Comparison of ENCODE assay signal across 10 cellular contexts in genomic region chr17:80743181-80743771, GRCh38.
A peak's percentile ranks its signal among the peaks of the same experiment; 100 is the strongest.
DNase-seq lines count a peak whose midpoint lies in the region; ATAC-seq and TF ChIP-seq lines count a peak whose summit lies in the region.
"Had no signal": no experiment of that assay in that cellular context is flagged by ENCODE, and none has a peak within 500 bp of the region (broad histone marks: within the 10 kb centered on the region; RNA-seq: fewer than 3 reads in every experiment).

No MANE protein-coding gene starts in this region.

- H3K4me3 ChIP-seq in DOHH2 (ENCODE audit: low read length) (peak overlapping the region; percentile 54), H7 (ENCODE audit: insufficient read depth, low read depth, low read length) (no peak overlapping the region)
- H3K4me3 ChIP-seq: breast epithelium had no signal

- no peaks in the 10 kb centered on the region for H3K27me3 Mint-ChIP-seq in T-helper 2 cell treated with Interferon-gamma antibody and Interleukin-4, amounts not matched to agents 5 μg/mL and 100 μg/mL, for 36 hours (ENCODE audit: low read depth)
- no peaks in the 10 kb centered on the region for H3K27me3 Mint-ChIP-seq in mesothelial cell of epicardium (ENCODE audit: low read depth)
- H3K27me3 Mint-ChIP-seq in chondrocyte (ENCODE audit: low read depth) = no peaks in the 10 kb centered on the region

- H3K27ac Mint-ChIP-seq in T-helper 2 cell treated with Interferon-gamma antibody and Interleukin-4, amounts not matched to agents 5 μg/mL and 100 μg/mL, for 36 hours = peak overlapping the region; percentile 84
- H3K27ac Mint-ChIP-seq in mesothelial cell of epicardium (no peak overlapping the region), chondrocyte (ENCODE audit: unreplicated experiment) (no peak overlapping the region)

- peaks cover 5% of the 10 kb centered on the region; the same call in 1 of the 2 replicates for H3K9me3 ChIP-seq in DOHH2 (ENCODE audit: control insufficient read depth, insufficient read depth, low read length)
- H3K9me3 ChIP-seq: breast epithelium had no signal

- ATAC-seq in GM18520 (IDR thresholded peaks at IDR 0.05; ENCODE audit: unreplicated experiment) = no peak

- TF ChIP-seq CTCF in DOHH2 (IDR thresholded peaks at IDR 0.05; ENCODE audit: low read depth, low read length, poor library complexity, severe bottlenecking) = no peak
- TF ChIP-seq CTCF in mesothelial cell of epicardium (IDR thresholded peaks at IDR 0.05; ENCODE audit: unreplicated experiment) = no peak
- TF ChIP-seq CTCF in chondrocyte (IDR thresholded peaks at IDR 0.05) = no peak

- peak overlapping the region; percentile 80 for H3K4me3 Mint-ChIP-seq in T-helper 2 cell treated with Interferon-gamma antibody and Interleukin-4, amounts not matched to agents 5 μg/mL and 100 μg/mL, for 36 hours
- H3K4me3 Mint-ChIP-seq in mesothelial cell of epicardium = no peak overlapping the region
- H3K4me3 Mint-ChIP-seq in chondrocyte (ENCODE audit: unreplicated experiment) = no peak overlapping the region

- H3K36me3 Mint-ChIP-seq in T-helper 2 cell treated with Interferon-gamma antibody and Interleukin-4, amounts not matched to agents 5 μg/mL and 100 μg/mL, for 36 hours (ENCODE audit: low read depth) = peaks cover 52% of the 10 kb centered on the region
- H3K36me3 Mint-ChIP-seq in mesothelial cell of epicardium (peaks cover 38% of the 10 kb centered on the region), chondrocyte (ENCODE audit: low read depth) (peaks cover 15% of the 10 kb centered on the region)

- H3K27ac ChIP-seq in DOHH2 (ENCODE audit: low read depth, low read length) = peak overlapping the region; percentile 65
- H3K27ac ChIP-seq: breast epithelium had no signal

- no peaks in the 10 kb centered on the region for H3K27me3 ChIP-seq in DOHH2 (ENCODE audit: control insufficient read depth, low read length)
- H3K27me3 ChIP-seq in H7 (ENCODE audit: control insufficient read depth, insufficient read depth, low read length) = no peaks in the 10 kb centered on the region
- H3K27me3 ChIP-seq: breast epithelium had no signal

- H4K20me1 ChIP-seq in DOHH2 (ENCODE audit: control insufficient read depth, insufficient read depth, low read depth, low read length) = no peaks in the 10 kb centered on the region

- peak; percentile 32 for DNase-seq in T-helper 2 cell treated with Interferon-gamma antibody and Interleukin-4, amounts not matched to agents 5 μg/mL and 100 μg/mL, for 36 hours (ENCODE audit: low spot score)
- DNase-seq in cerebellum (ENCODE audit: low spot score) (peak; percentile 77), renal cortical epithelial cell (ENCODE audit: low read depth) (peak; percentile 58), mesothelial cell of epicardium (ENCODE audit: low spot score in 2 of 2, unreplicated experiment in 2 of 2) (no peak), chondrocyte (ENCODE audit: low spot score) (no peak), H7 (no peak)
- DNase-seq: NCI-H2029 treated with DMSO at 0.1 percent for 48 hours had no signal

- H3F3A ChIP-seq in DOHH2 (ENCODE audit: control insufficient read depth, insufficient read depth) = peaks cover 22% of the 10 kb centered on the region

- H3K36me3 ChIP-seq in DOHH2 (ENCODE audit: control insufficient read depth, low read length) = peaks cover 17% of the 10 kb centered on the region
- peaks cover 1% of the 10 kb centered on the region; the same call in 1 of the 2 replicates for H3K36me3 ChIP-seq in H7 (replicated peaks; ENCODE audit: control insufficient read depth, insufficient read depth, low read length)
- H3K36me3 ChIP-seq: breast epithelium had no signal

- H3K4me1 ChIP-seq in DOHH2 (ENCODE audit: control insufficient read depth, low read length) = peaks cover 64% of the 10 kb centered on the region
- H3K4me1 ChIP-seq: breast epithelium had no signal

- H3K4me2 ChIP-seq in DOHH2 (ENCODE audit: low read length) = peak overlapping the region; percentile 56

- peaks cover 5% of the 10 kb centered on the region for H3K9me3 Mint-ChIP-seq in T-helper 2 cell treated with Interferon-gamma antibody and Interleukin-4, amounts not matched to agents 5 μg/mL and 100 μg/mL, for 36 hours
- H3K9me3 Mint-ChIP-seq in mesothelial cell of epicardium (peaks cover 20% of the 10 kb centered on the region), chondrocyte (ENCODE audit: low read depth) (no peaks in the 10 kb centered on the region)

- H3K9me2 ChIP-seq in DOHH2 (replicated peaks; ENCODE audit: control insufficient read depth, low read length) = no peaks in the 10 kb centered on the region

- H3K4me1 Mint-ChIP-seq in T-helper 2 cell treated with Interferon-gamma antibody and Interleukin-4, amounts not matched to agents 5 μg/mL and 100 μg/mL, for 36 hours (ENCODE audit: low read depth) = peaks cover 47% of the 10 kb centered on the region
- H3K4me1 Mint-ChIP-seq in mesothelial cell of epicardium = no peaks in the 10 kb centered on the region
- H3K4me1 Mint-ChIP-seq in chondrocyte (ENCODE audit: low read depth) = no peaks in the 10 kb centered on the region

- H3K79me2 ChIP-seq in DOHH2 (ENCODE audit: control insufficient read depth, low read length) = peaks cover 8% of the 10 kb centered on the region; the same call in 1 of the 2 replicates

Comparison
In these comparisons a context has a peak if more than half of its experiments do, and no peak if none do; other contexts are left out.
1. DNase-seq: peak in T-helper 2 cell treated with Interferon-gamma antibody and Interleukin-4, amounts not matched to agents 5 μg/mL and 100 μg/mL, for 36 hours (single experiment), cerebellum (single experiment) and renal cortical epithelial cell (single experiment); none in mesothelial cell of epicardium (0 of 2), chondrocyte (single experiment) and H7 (single experiment).